Comparison of ENCODE assay signal across 17 cellular contexts in the genomic region with DNA sequence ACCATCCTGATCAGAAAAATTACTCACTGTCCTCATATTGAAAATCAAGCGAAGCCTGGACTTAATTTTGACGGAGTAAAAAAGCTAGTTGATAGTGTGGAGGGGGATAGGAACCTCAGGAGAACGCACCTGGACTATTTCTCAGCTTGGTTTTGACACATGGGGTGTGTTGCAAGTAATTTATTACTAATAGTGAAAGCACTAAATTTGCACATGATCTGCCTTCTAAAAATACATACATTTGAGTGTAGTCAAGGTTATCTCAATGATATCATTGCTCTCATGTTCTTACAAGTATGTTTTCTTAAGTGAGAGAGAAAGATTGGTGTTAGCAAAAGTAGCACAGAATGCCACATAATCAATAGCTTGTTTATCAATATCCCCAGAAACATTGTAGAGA. TPM values are rescaled to one million over a fixed set of nuclear protein-coding genes. Genes with fewer than 3 reads are reported as not detected.
DNase-seq lines count a peak whose midpoint lies in the region; ATAC-seq, FAIRE-seq and TF ChIP-seq lines count a peak whose summit lies in the region.
"Had no signal": no experiment of that assay in that cellular context is flagged by ENCODE, and none has a peak within 500 bp of the region (broad histone marks: within the 10 kb centered on the region; RNA-seq: fewer than 3 reads in every experiment).

No MANE protein-coding gene starts in this region.

- CTCF ChIA-PET in activated naive CD4-positive, alpha-beta T cell treated with anti-CD3 and anti-CD28 coated beads for 36 hours (lab: Charles Lee), result interaction anchor here (1.2 kb wide), 1 partner anchor 101 kb away, joined by 3 read pairs; no protein-coding TSS in a partner anchor

- no peak overlapping the region for H3K4me3 Mint-ChIP-seq in activated T-helper 1 cell treated with anti-CD3 and anti-CD28 coated beads, Interleukin-12 subunit alpha, Interleukin-12 subunit beta, Interleukin-2, Interleukin-4 antibody, amounts not matched to agents 30 ng/mL and 10 ng/mL and 1 ng/mL, durations not matched to agents 14 hours and 24 hours and 36 hours
- H3K4me3 Mint-ChIP-seq in natural killer cell, result no peak overlapping the region
- no peak overlapping the region for H3K4me3 Mint-ChIP-seq in activated naive CD4-positive, alpha-beta T cell treated with anti-CD3 and anti-CD28 coated beads for 36 hours
- H3K4me3 Mint-ChIP-seq: activated CD4-positive, alpha-beta T cell treated with anti-CD3 and anti-CD28 coated beads, Interleukin-2, amount 10 ng/mL, durations not matched to agents 7 days and 5 days; T-cell had no signal

- H3K4me3 ChIP-seq in SJCRH30, result no peak overlapping the region
- H3K4me3 ChIP-seq: cardiac muscle cell, right lobe of liver, thoracic aorta had no signal

- H3K27me3 Mint-ChIP-seq in activated T-helper 1 cell treated with anti-CD3 and anti-CD28 coated beads, Interleukin-12 subunit alpha, Interleukin-12 subunit beta, Interleukin-2, Interleukin-4 antibody, amounts not matched to agents 30 ng/mL and 10 ng/mL and 1 ng/mL, durations not matched to agents 14 hours and 24 hours and 36 hours (ENCODE audit: insufficient read depth), result peaks cover 9% of the 10 kb centered on the region
- peaks cover 4 to 27% of the 10 kb centered on the region in 2 donors for H3K27me3 Mint-ChIP-seq in natural killer cell (ENCODE audit: low read depth in 2 of 2)
- H3K27me3 Mint-ChIP-seq in activated naive CD4-positive, alpha-beta T cell treated with anti-CD3 and anti-CD28 coated beads for 36 hours (ENCODE audit: low read depth), result no peaks in the 10 kb centered on the region

- ATAC-seq in GM19468 (IDR thresholded peaks at IDR 0.05; ENCODE audit: extremely low read depth, unreplicated experiment) (peak; percentile 69), HG02885 (IDR thresholded peaks at IDR 0.05; ENCODE audit: poor library complexity, unreplicated experiment) (peak; percentile 95), HG03558 (IDR thresholded peaks at IDR 0.05; ENCODE audit: extremely low read depth, unreplicated experiment) (peak; percentile 71), natural killer cell (no peak)
- ATAC-seq: esophagus mucosa, right lobe of liver, T-cell had no signal

- DNase-seq in GM18507 (ENCODE audit: extremely low spot score, insufficient read length, low read depth) (peak; percentile 8), SJCRH30 (no peak), natural killer cell (no peak)
- no peak for DNase-seq in activated T-helper 1 cell treated with anti-CD3 and anti-CD28 coated beads, Interleukin-12 subunit alpha, Interleukin-12 subunit beta, Interleukin-2, Interleukin-4 antibody, amounts not matched to agents 30 ng/mL and 10 ng/mL and 1 ng/mL, durations not matched to agents 14 hours and 24 hours and 36 hours (ENCODE audit: low spot score)
- no peak for DNase-seq in activated naive CD4-positive, alpha-beta T cell treated with anti-CD3 and anti-CD28 coated beads for 36 hours
- DNase-seq: activated CD4-positive, alpha-beta T cell treated with anti-CD3 and anti-CD28 coated beads, Interleukin-2, amount 10 ng/mL, durations not matched to agents 7 days and 5 days; AML-193; NCI-H1436; right lobe of liver; T-cell had no signal

- no peaks in the 10 kb centered on the region for H3K4me1 Mint-ChIP-seq in activated T-helper 1 cell treated with anti-CD3 and anti-CD28 coated beads, Interleukin-12 subunit alpha, Interleukin-12 subunit beta, Interleukin-2, Interleukin-4 antibody, amounts not matched to agents 30 ng/mL and 10 ng/mL and 1 ng/mL, durations not matched to agents 14 hours and 24 hours and 36 hours (ENCODE audit: low read depth)
- H3K4me1 Mint-ChIP-seq in natural killer cell, result no peaks in the 10 kb centered on the region
- no peaks in the 10 kb centered on the region for H3K4me1 Mint-ChIP-seq in activated naive CD4-positive, alpha-beta T cell treated with anti-CD3 and anti-CD28 coated beads for 36 hours (ENCODE audit: low read depth)
- H3K4me1 Mint-ChIP-seq: activated CD4-positive, alpha-beta T cell treated with anti-CD3 and anti-CD28 coated beads, Interleukin-2, amount 10 ng/mL, durations not matched to agents 7 days and 5 days; T-cell had no signal

- peak; percentile 52 for FAIRE-seq in GM18507 (lab: Jason Lieb, UNC)
- FAIRE-seq: H54 had no signal

- H3K36me3 ChIP-seq in SJCRH30, result no peaks in the 10 kb centered on the region
- H3K36me3 ChIP-seq: cardiac muscle cell, right lobe of liver, thoracic aorta had no signal

- H3K27ac Mint-ChIP-seq in activated T-helper 1 cell treated with anti-CD3 and anti-CD28 coated beads, Interleukin-12 subunit alpha, Interleukin-12 subunit beta, Interleukin-2, Interleukin-4 antibody, amounts not matched to agents 30 ng/mL and 10 ng/mL and 1 ng/mL, durations not matched to agents 14 hours and 24 hours and 36 hours, result no peak overlapping the region
- no peak overlapping the region for H3K27ac Mint-ChIP-seq in natural killer cell
- no peak overlapping the region for H3K27ac Mint-ChIP-seq in activated naive CD4-positive, alpha-beta T cell treated with anti-CD3 and anti-CD28 coated beads for 36 hours
- H3K27ac Mint-ChIP-seq: activated CD4-positive, alpha-beta T cell treated with anti-CD3 and anti-CD28 coated beads, Interleukin-2, amount 10 ng/mL, durations not matched to agents 7 days and 5 days; T-cell had no signal

- H3K9me3 Mint-ChIP-seq in activated T-helper 1 cell treated with anti-CD3 and anti-CD28 coated beads, Interleukin-12 subunit alpha, Interleukin-12 subunit beta, Interleukin-2, Interleukin-4 antibody, amounts not matched to agents 30 ng/mL and 10 ng/mL and 1 ng/mL, durations not matched to agents 14 hours and 24 hours and 36 hours, result no peaks in the 10 kb centered on the region
- no peaks in the 10 kb centered on the region for H3K9me3 Mint-ChIP-seq in natural killer cell
- H3K9me3 Mint-ChIP-seq in activated naive CD4-positive, alpha-beta T cell treated with anti-CD3 and anti-CD28 coated beads for 36 hours, result no peaks in the 10 kb centered on the region
- H3K9me3 Mint-ChIP-seq: activated CD4-positive, alpha-beta T cell treated with anti-CD3 and anti-CD28 coated beads, Interleukin-2, amount 10 ng/mL, durations not matched to agents 7 days and 5 days; T-cell had no signal

- peaks cover 4% of the 10 kb centered on the region for H3K4me1 ChIP-seq in SJCRH30

- no peak for TF ChIP-seq CTCF in natural killer cell (IDR thresholded peaks at IDR 0.05)

- H3K9me3 ChIP-seq in SJCRH30 (replicated peaks), result no peaks in the 10 kb centered on the region
- H3K9me3 ChIP-seq: right lobe of liver, thoracic aorta had no signal

- no peak overlapping the region for H3K27ac ChIP-seq in SJCRH30
- H3K27ac ChIP-seq: cardiac muscle cell, right lobe of liver, thoracic aorta had no signal

- H3K27me3 ChIP-seq in SJCRH30, result no peaks in the 10 kb centered on the region
- H3K27me3 ChIP-seq: cardiac muscle cell, right lobe of liver had no signal

- intact Hi-C loops in activated T-helper 1 cell treated with anti-CD3 and anti-CD28 coated beads, Interleukin-12 subunit alpha, Interleukin-12 subunit beta, Interleukin-2, Interleukin-4 antibody, amounts not matched to agents 30 ng/mL and 10 ng/mL and 1 ng/mL, durations not matched to agents 14 hours and 24 hours and 36 hours (cut with micrococcal nuclease), result no loop called here
- intact Hi-C loops in natural killer cell (cut with micrococcal nuclease), result no loop called here
- intact Hi-C loops in activated naive CD4-positive, alpha-beta T cell treated with anti-CD3 and anti-CD28 coated beads for 36 hours (cut with micrococcal nuclease), result no loop called here

- no peaks in the 10 kb centered on the region for H3K36me3 Mint-ChIP-seq in activated T-helper 1 cell treated with anti-CD3 and anti-CD28 coated beads, Interleukin-12 subunit alpha, Interleukin-12 subunit beta, Interleukin-2, Interleukin-4 antibody, amounts not matched to agents 30 ng/mL and 10 ng/mL and 1 ng/mL, durations not matched to agents 14 hours and 24 hours and 36 hours (ENCODE audit: low read depth)
- no peaks in the 10 kb centered on the region for H3K36me3 Mint-ChIP-seq in natural killer cell
- no peaks in the 10 kb centered on the region for H3K36me3 Mint-ChIP-seq in activated naive CD4-positive, alpha-beta T cell treated with anti-CD3 and anti-CD28 coated beads for 36 hours (ENCODE audit: low read depth)
- H3K36me3 Mint-ChIP-seq: T-cell had no signal

RNA-seq across cellular contexts. Expression of a gene that starts 29.5 kb away (rescaled TPM):
- 0.03 and 0.20 TPM in 2 replicates for total RNA-seq in SJCRH30 (2014; rRNA removed; shearing (Covaris generic))
- 0.15 TPM in 1 of 2 replicates, not detected in the other for total RNA-seq in activated T-helper 1 cell treated with anti-CD3 and anti-CD28 coated beads, Interleukin-12 subunit alpha, Interleukin-12 subunit beta, Interleukin-2, Interleukin-4 antibody, amounts not matched to agents 30 ng/mL and 10 ng/mL and 1 ng/mL, durations not matched to agents 14 hours and 24 hours and 36 hours
- under 1 TPM in 2 of 3 donors, not detected in 1; 0.10 to 0.12 TPM for total RNA-seq in natural killer cell
- under 1 TPM in 1 of 2 experiments, not detected in 1; 0.05 TPM for total RNA-seq in activated naive CD4-positive, alpha-beta T cell treated with anti-CD3 and anti-CD28 coated beads for 36 hours

RNA-seq across cellular contexts. Expression of a gene that starts 35.3 kb away (rescaled TPM):
- 0.06 TPM in 1 of 2 replicates, not detected in the other for total RNA-seq in SJCRH30 (2014; rRNA removed; shearing (Covaris generic))
- not detected in 2 replicates for total RNA-seq in activated T-helper 1 cell treated with anti-CD3 and anti-CD28 coated beads, Interleukin-12 subunit alpha, Interleukin-12 subunit beta, Interleukin-2, Interleukin-4 antibody, amounts not matched to agents 30 ng/mL and 10 ng/mL and 1 ng/mL, durations not matched to agents 14 hours and 24 hours and 36 hours
- total RNA-seq in natural killer cell, result 1 to 10 TPM in 2 of 3 donors, under 1 TPM in 1; 0.48 to 1.2 (median 1.1) TPM
- not detected for total RNA-seq in activated naive CD4-positive, alpha-beta T cell treated with anti-CD3 and anti-CD28 coated beads for 36 hours
- total RNA-seq: activated CD4-positive, alpha-beta T cell treated with anti-CD3 and anti-CD28 coated beads, Interleukin-2, amount 10 ng/mL, durations not matched to agents 7 days and 5 days; right lobe of liver; thoracic aorta had no signal

RNA-seq across cellular contexts. Expression of a gene that starts 49.6 kb away (rescaled TPM):
- total RNA-seq in SJCRH30 (2014; rRNA removed; shearing (Covaris generic)), result not detected in 2 replicates
- total RNA-seq in activated T-helper 1 cell treated with anti-CD3 and anti-CD28 coated beads, Interleukin-12 subunit alpha, Interleukin-12 subunit beta, Interleukin-2, Interleukin-4 antibody, amounts not matched to agents 30 ng/mL and 10 ng/mL and 1 ng/mL, durations not matched to agents 14 hours and 24 hours and 36 hours, result 0.13 TPM in 1 of 2 replicates, not detected in the other
- under 1 TPM in 1 of 3 donors, not detected in 2; 0.24 TPM for total RNA-seq in natural killer cell
- total RNA-seq in activated naive CD4-positive, alpha-beta T cell treated with anti-CD3 and anti-CD28 coated beads for 36 hours, result not detected
- total RNA-seq: cardiac muscle cell had no signal

Comparison
In these comparisons a context has a peak if more than half of its experiments do, and no peak if none do; other contexts are left out.
1. ATAC-seq: peak in GM19468 (single experiment), HG02885 (single experiment) and HG03558 (single experiment); none in natural killer cell (0 of 3).